In genomic region chr14:60381909-60382308, GRCh38 we compare ENCODE assay signal across 10 cellular contexts.
"Had no signal": no experiment of that assay in that cellular context is flagged by ENCODE, and none has a peak within 500 bp of the region (broad histone marks: within the 10 kb centered on the region; RNA-seq: fewer than 3 reads in every experiment).

No MANE protein-coding gene starts in this region.

- H3K4me3 Mint-ChIP-seq: activated naive CD4-positive, alpha-beta T cell treated with anti-CD3 and anti-CD28 coated beads, Interleukin-2, amount 50 U/mL, for 24 hours; dendritic cell treated with granulocyte-macrophage colony-stimulating factor and Interleukin-4, amounts not matched to agents 40 ng/mL and 50 ng/mL, for 4 days; stimulated activated naive CD8-positive, alpha-beta T cell treated with anti-CD3 and anti-CD28 coated beads, Interleukin-15, Interleukin-2, amounts not matched to agents 100 ng/mL and 50 ng/mL, for 24 hours had no signal

- H2AFZ ChIP-seq: hepatocyte had no signal

- H3K27ac Mint-ChIP-seq: activated naive CD4-positive, alpha-beta T cell treated with anti-CD3 and anti-CD28 coated beads, Interleukin-2, amount 50 U/mL, for 24 hours; dendritic cell treated with granulocyte-macrophage colony-stimulating factor and Interleukin-4, amounts not matched to agents 40 ng/mL and 50 ng/mL, for 4 days; stimulated activated naive CD8-positive, alpha-beta T cell treated with anti-CD3 and anti-CD28 coated beads, Interleukin-15, Interleukin-2, amounts not matched to agents 100 ng/mL and 50 ng/mL, for 24 hours had no signal

- DNase-seq: body of pancreas; kidney glomerular epithelial cell; pancreas; stimulated activated CD4-positive, alpha-beta T cell treated with anti-CD3 and anti-CD28 coated beads, Interleukin-4, amount 100 ng/mL, for 1 hour; upper lobe of left lung had no signal

- H3K36me3 ChIP-seq: pancreas, upper lobe of left lung had no signal

- H3K9me3 ChIP-seq: pancreas, upper lobe of left lung had no signal

- H3K4me1 Mint-ChIP-seq: activated naive CD4-positive, alpha-beta T cell treated with anti-CD3 and anti-CD28 coated beads, Interleukin-2, amount 50 U/mL, for 24 hours had no signal

- H3K27ac ChIP-seq: body of pancreas, hepatocyte, pancreas, upper lobe of left lung had no signal

- H3K4me1 ChIP-seq: body of pancreas, pancreas, upper lobe of left lung had no signal

- H3K27me3 Mint-ChIP-seq: dendritic cell treated with granulocyte-macrophage colony-stimulating factor and Interleukin-4, amounts not matched to agents 40 ng/mL and 50 ng/mL, for 4 days had no signal

- H3K27me3 ChIP-seq: body of pancreas, hepatocyte, pancreas, upper lobe of left lung had no signal

- H3K9me3 Mint-ChIP-seq: activated naive CD4-positive, alpha-beta T cell treated with anti-CD3 and anti-CD28 coated beads, Interleukin-2, amount 50 U/mL, for 24 hours had no signal

- H3K4me2 ChIP-seq: hepatocyte had no signal

- H3K4me3 ChIP-seq: body of pancreas, hepatocyte, pancreas, upper lobe of left lung had no signal

- H3K36me3 Mint-ChIP-seq: activated naive CD4-positive, alpha-beta T cell treated with anti-CD3 and anti-CD28 coated beads, Interleukin-2, amount 50 U/mL, for 24 hours had no signal

- ATAC-seq: activated CD4-positive, CD25-positive, alpha-beta regulatory T cell treated with anti-CD3 and anti-CD28 coated beads, Interleukin-2, amount 50 U/mL, for 24 hours; body of pancreas; pancreas had no signal

- FAIRE-seq: pancreas had no signal

- H3K79me2 ChIP-seq: hepatocyte had no signal
